ENCODE assay signal across 1 cellular context in the genomic region with DNA sequence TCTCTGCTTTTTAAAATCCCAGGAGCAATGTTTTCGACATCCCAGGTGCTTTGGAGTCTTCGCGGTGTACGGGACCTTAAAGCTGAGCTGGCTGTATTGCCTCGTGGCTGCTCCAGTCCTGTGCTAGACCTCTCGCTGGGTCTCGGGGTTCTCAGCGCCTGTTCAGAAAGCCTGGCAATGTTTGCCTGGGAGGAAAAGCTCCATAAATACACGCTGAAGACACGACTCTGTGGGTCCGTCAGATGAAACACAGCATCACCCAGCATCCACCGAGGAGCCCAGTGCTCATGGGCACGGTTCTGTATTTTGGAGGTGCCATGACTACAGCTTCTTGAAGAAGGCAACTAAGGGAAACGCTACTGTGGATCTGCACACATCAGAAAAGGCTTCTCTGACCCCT.
TF ChIP-seq lines count a peak whose summit lies in the region.

No MANE protein-coding gene starts in this region.

TF ChIP-seq in HepG2, 621 proteins besides CTCF, POLR2A, EP300 and RAD21:
- TF ChIP-seq ZFYVE20 (CRISPR knock-in tag; IDR thresholded peaks at IDR 0.05; ENCODE audit: borderline replicate concordance, low read depth), result no peak
- no peak for TF ChIP-seq NFRKB (IDR thresholded peaks at IDR 0.05)
- no peak for TF ChIP-seq ZBTB42 (CRISPR knock-in tag; IDR thresholded peaks at IDR 0.05)
- TF ChIP-seq, protein P1, sequence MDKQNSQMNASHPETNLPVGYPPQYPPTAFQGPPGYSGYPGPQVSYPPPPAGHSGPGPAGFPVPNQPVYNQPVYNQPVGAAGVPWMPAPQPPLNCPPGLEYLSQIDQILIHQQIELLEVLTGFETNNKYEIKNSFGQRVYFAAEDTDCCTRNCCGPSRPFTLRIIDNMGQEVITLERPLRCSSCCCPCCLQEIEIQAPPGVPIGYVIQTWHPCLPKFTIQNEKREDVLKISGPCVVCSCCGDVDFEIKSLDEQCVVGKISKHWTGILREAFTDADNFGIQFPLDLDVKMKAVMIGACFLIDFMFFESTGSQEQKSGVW (CRISPR knock-in tag; IDR thresholded peaks at IDR 0.05; ENCODE audit: borderline replicate concordance), result no peak
- TF ChIP-seq ZNF34 (CRISPR knock-in tag; IDR thresholded peaks at IDR 0.05; ENCODE audit: borderline replicate concordance), result no peak
- TF ChIP-seq, protein P2, sequence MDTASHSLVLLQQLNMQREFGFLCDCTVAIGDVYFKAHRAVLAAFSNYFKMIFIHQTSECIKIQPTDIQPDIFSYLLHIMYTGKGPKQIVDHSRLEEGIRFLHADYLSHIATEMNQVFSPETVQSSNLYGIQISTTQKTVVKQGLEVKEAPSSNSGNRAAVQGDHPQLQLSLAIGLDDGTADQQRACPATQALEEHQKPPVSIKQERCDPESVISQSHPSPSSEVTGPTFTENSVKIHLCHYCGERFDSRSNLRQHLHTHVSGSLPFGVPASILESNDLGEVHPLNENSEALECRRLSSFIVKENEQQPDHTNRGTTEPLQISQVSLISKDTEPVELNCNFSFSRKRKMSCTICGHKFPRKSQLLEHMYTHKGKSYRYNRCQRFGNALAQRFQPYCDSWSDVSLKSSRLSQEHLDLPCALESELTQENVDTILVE (CRISPR knock-in tag; IDR thresholded peaks at IDR 0.05), result no peak
- no peak for TF ChIP-seq ZNF75D (CRISPR knock-in tag; IDR thresholded peaks at IDR 0.05; ENCODE audit: borderline replicate concordance)
- TF ChIP-seq RBFOX2 (IDR thresholded peaks at IDR 0.05; ENCODE audit: low read depth, low read length), result no peak
- TF ChIP-seq HCFC1 (IDR thresholded peaks at IDR 0.05; ENCODE audit: low read depth, low read length), result no peak
- no peak for TF ChIP-seq REXO4 (CRISPR knock-in tag; IDR thresholded peaks at IDR 0.05; ENCODE audit: borderline replicate concordance)
- no peak for TF ChIP-seq FIP1L1 (IDR thresholded peaks at IDR 0.05; ENCODE audit: borderline replicate concordance, insufficient read depth, low read depth, low read length)
- no peak for TF ChIP-seq TARDBP (CRISPR knock-in tag; IDR thresholded peaks at IDR 0.05)
- TF ChIP-seq ZNF878 (CRISPR knock-in tag; IDR thresholded peaks at IDR 0.05), result no peak
- TF ChIP-seq, protein P3, sequence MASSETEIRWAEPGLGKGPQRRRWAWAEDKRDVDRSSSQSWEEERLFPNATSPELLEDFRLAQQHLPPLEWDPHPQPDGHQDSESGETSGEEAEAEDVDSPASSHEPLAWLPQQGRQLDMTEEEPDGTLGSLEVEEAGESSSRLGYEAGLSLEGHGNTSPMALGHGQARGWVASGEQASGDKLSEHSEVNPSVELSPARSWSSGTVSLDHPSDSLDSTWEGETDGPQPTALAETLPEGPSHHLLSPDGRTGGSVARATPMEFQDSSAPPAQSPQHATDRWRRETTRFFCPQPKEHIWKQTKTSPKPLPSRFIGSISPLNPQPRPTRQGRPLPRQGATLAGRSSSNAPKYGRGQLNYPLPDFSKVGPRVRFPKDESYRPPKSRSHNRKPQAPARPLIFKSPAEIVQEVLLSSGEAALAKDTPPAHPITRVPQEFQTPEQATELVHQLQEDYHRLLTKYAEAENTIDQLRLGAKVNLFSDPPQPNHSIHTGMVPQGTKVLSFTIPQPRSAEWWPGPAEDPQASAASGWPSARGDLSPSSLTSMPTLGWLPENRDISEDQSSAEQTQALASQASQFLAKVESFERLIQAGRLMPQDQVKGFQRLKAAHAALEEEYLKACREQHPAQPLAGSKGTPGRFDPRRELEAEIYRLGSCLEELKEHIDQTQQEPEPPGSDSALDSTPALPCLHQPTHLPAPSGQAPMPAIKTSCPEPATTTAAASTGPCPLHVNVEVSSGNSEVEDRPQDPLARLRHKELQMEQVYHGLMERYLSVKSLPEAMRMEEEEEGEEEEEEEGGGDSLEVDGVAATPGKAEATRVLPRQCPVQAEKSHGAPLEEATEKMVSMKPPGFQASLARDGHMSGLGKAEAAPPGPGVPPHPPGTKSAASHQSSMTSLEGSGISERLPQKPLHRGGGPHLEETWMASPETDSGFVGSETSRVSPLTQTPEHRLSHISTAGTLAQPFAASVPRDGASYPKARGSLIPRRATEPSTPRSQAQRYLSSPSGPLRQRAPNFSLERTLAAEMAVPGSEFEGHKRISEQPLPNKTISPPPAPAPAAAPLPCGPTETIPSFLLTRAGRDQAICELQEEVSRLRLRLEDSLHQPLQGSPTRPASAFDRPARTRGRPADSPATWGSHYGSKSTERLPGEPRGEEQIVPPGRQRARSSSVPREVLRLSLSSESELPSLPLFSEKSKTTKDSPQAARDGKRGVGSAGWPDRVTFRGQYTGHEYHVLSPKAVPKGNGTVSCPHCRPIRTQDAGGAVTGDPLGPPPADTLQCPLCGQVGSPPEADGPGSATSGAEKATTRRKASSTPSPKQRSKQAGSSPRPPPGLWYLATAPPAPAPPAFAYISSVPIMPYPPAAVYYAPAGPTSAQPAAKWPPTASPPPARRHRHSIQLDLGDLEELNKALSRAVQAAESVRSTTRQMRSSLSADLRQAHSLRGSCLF (CRISPR knock-in tag; IDR thresholded peaks at IDR 0.05; ENCODE audit: borderline replicate concordance), result no peak
